Comparison of ENCODE assay signal across 10 cellular contexts in genomic region chrX:149503446-149503845, GRCh38. TPM values are rescaled to one million over a fixed set of nuclear protein-coding genes. Genes with fewer than 3 reads are reported as not detected.
DNase-seq lines count a peak whose midpoint lies in the region; ATAC-seq and TF ChIP-seq lines count a peak whose summit lies in the region.
"Not testable (repeated sequence)": the region's sequence is repeated elsewhere in the genome, so short reads cannot be mapped to it uniquely, and the experiment has no call there.
"Had no signal": no experiment of that assay in that cellular context is flagged by ENCODE, and none has a peak within 500 bp of the region (broad histone marks: within the 10 kb centered on the region; RNA-seq: fewer than 3 reads in every experiment).

No MANE protein-coding gene starts in this region.

- TF ChIP-seq POLR2A in Peyer's patch (IDR thresholded peaks at IDR 0.05) = not testable (repeated sequence)

- peaks cover 10% of the 10 kb centered on the region for H3K36me3 Mint-ChIP-seq in stimulated activated effector memory CD8-positive, alpha-beta T cell treated with anti-CD3 and anti-CD28 coated beads, Interleukin-12 subunit alpha, Interleukin-12 subunit beta, amount 100 ng/mL, for 72 hours

- not testable (repeated sequence) for TF ChIP-seq CTCF in Peyer's patch (IDR thresholded peaks at IDR 0.05)

- H3K4me1 ChIP-seq in Peyer's patch = not testable (repeated sequence)

- peak overlapping the region; percentile 87 for H3K4me3 Mint-ChIP-seq in stimulated activated effector memory CD8-positive, alpha-beta T cell treated with anti-CD3 and anti-CD28 coated beads, Interleukin-12 subunit alpha, Interleukin-12 subunit beta, amount 100 ng/mL, for 72 hours

- peaks cover 0 to 17% (median 0%) of the 10 kb centered on the region in 3 donors for H3K36me3 ChIP-seq in Peyer's patch

- DNase-seq in GDM1 (lab: John Stamatoyannopoulos, UW) (peak; percentile 63), Peyer's patch (peak in 2 of 3 donors; percentile 58 to 69), myocyte (ENCODE audit: low read depth) (peak; percentile 44)
- DNase-seq in activated CD8-positive, alpha-beta memory T cell treated with anti-CD3 and anti-CD28 coated beads, Interleukin-2, amount 50 U/mL, for 1 hour (ENCODE audit: extremely low read depth) = peak; percentile 47
- peak; percentile 52 for DNase-seq in effector CD4-positive, alpha-beta T cell
- peak in 1 of 2 donors; percentile 73 for DNase-seq in stimulated activated effector memory CD8-positive, alpha-beta T cell treated with anti-CD3 and anti-CD28 coated beads, Interleukin-12 subunit alpha, Interleukin-12 subunit beta, amount 100 ng/mL, for 72 hours (ENCODE audit: low spot score in 2 of 2)

- ATAC-seq in GM21717 (IDR thresholded peaks at IDR 0.05; ENCODE audit: unreplicated experiment) (peak; percentile 80), HG03558 (IDR thresholded peaks at IDR 0.05; ENCODE audit: extremely low read depth, unreplicated experiment) (peak; percentile 53)
- ATAC-seq in stimulated activated effector memory CD8-positive, alpha-beta T cell treated with anti-CD3 and anti-CD28 coated beads, Interleukin-12 subunit alpha, Interleukin-12 subunit beta, amount 100 ng/mL, for 72 hours = peak; percentile 81

- H3K27ac Mint-ChIP-seq in stimulated activated effector memory CD8-positive, alpha-beta T cell treated with anti-CD3 and anti-CD28 coated beads, Interleukin-12 subunit alpha, Interleukin-12 subunit beta, amount 100 ng/mL, for 72 hours = peak overlapping the region; percentile 97

- peak overlapping the region in 3 of 4 donors; percentile 87 to 96 (median 87) for H3K27ac ChIP-seq in Peyer's patch

- peaks cover 45% of the 10 kb centered on the region for H3K4me1 Mint-ChIP-seq in stimulated activated effector memory CD8-positive, alpha-beta T cell treated with anti-CD3 and anti-CD28 coated beads, Interleukin-12 subunit alpha, Interleukin-12 subunit beta, amount 100 ng/mL, for 72 hours

- not testable (repeated sequence) for H3K27me3 ChIP-seq in Peyer's patch

- H3K9me3 ChIP-seq in Peyer's patch = not testable (repeated sequence)

- H3K4me3 ChIP-seq in Peyer's patch = peak overlapping the region in 2 of 4 donors; percentile 56 to 80

- H3K9me3 Mint-ChIP-seq in stimulated activated effector memory CD8-positive, alpha-beta T cell treated with anti-CD3 and anti-CD28 coated beads, Interleukin-12 subunit alpha, Interleukin-12 subunit beta, amount 100 ng/mL, for 72 hours = not testable (repeated sequence)

RNA-seq across cellular contexts. Expression of gene IDS, which starts 1.7 kb away (rescaled TPM):
- total RNA-seq in Peyer's patch (10 to 100 TPM; 51.2 to 61.9 (median 53.6) TPM), myocyte (59.6 and 73.0 TPM in 2 replicates)
- 101 TPM for polyA plus RNA-seq in myocyte (2012)

RNA-seq across cellular contexts. Expression of gene EOLA1, which starts 37.4 kb away (rescaled TPM):
- total RNA-seq in Peyer's patch (10 to 100 TPM; 11.9 to 23.1 (median 16.7) TPM), myocyte (28.9 and 35.2 TPM in 2 replicates)
- 28.8 TPM for polyA plus RNA-seq in myocyte (2012)

RNA-seq across cellular contexts. Expression of gene HSFX3, which starts 46.3 kb away (rescaled TPM):
- total RNA-seq in Peyer's patch (not detected), myocyte (0.32 TPM in 1 of 2 replicates, not detected in the other)
- polyA plus RNA-seq in myocyte (2012) = 0.13 TPM
- total RNA-seq: esophagus muscularis mucosa, H7 had no signal
